ENCODE assay signal across 1 cellular context in the genomic region with DNA sequence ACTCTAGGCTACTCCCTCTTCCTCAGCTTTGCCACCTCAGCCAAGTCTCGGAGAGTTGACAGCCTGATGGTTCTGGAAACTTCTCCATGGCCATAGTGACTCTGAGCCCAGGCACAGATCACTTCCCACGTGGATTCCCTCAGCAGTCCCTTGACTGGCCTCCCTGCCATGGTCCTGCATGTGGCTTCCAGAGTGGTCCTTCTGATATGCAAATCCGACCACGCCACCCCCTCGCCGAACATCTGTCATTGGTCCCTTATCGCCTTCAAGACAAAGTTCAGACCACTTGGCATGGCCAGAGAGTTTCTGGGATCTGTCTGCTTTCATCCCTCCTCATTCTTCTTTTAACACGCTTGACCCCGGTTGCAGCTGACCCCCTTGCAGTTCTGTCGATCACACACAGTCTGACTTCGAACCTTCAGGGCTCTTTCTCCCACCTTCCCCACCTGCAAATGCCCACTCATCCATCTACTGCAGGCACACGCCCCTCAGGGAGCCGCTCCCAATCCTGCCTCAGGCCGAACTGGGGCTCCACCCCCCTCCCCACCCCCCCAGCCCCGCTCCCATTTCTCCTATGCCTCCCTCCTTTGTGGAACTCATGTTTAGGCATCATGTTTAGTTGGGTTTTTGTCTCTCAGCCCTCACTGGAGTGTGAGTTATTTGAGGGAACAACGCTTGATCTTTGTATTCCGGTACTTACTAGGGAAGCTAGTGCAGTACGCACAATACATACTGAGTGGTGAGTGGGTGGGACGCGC.
TF ChIP-seq lines count a peak whose summit lies in the region.

No MANE protein-coding gene starts in this region.

TF ChIP-seq in H1, 55 proteins besides CTCF, POLR2A, EP300 and RAD21 (continued from another document):
- TF ChIP-seq HDAC6 (IDR thresholded peaks at IDR 0.05; ENCODE audit: low read depth, low read length) (no peak), KDM1A (IDR thresholded peaks at IDR 0.05; ENCODE audit: borderline replicate concordance, low read length) (no peak), SAP30 (IDR thresholded peaks at IDR 0.05; ENCODE audit: insufficient read depth, insufficient replicate concordance, low read length) (no peak), SUZ12 (IDR thresholded peaks at IDR 0.05; ENCODE audit: low read length) (no peak), CHD1 (IDR thresholded peaks at IDR 0.05; ENCODE audit: low read depth, low read length) (no peak), SRF (IDR thresholded peaks at IDR 0.05; ENCODE audit: low read depth, low read length) (no peak), ATF3 (IDR thresholded peaks at IDR 0.05; ENCODE audit: insufficient read depth, low read depth, low read length) (no peak), RNF2 (IDR thresholded peaks at IDR 0.05; ENCODE audit: borderline replicate concordance, low read depth, low read length, missing control alignments, poor library complexity, severe bottlenecking) (no peak), BRCA1 (IDR thresholded peaks at IDR 0.05; ENCODE audit: low read depth, low read length) (no peak), SP4 (IDR thresholded peaks at IDR 0.05; ENCODE audit: low read length) (no peak), POU5F1 (IDR thresholded peaks at IDR 0.05; ENCODE audit: low read depth, low read length) (no peak)
- TF ChIP-seq, protein P1, sequence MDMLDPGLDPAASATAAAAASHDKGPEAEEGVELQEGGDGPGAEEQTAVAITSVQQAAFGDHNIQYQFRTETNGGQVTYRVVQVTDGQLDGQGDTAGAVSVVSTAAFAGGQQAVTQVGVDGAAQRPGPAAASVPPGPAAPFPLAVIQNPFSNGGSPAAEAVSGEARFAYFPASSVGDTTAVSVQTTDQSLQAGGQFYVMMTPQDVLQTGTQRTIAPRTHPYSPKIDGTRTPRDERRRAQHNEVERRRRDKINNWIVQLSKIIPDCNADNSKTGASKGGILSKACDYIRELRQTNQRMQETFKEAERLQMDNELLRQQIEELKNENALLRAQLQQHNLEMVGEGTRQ (IDR thresholded peaks at IDR 0.05; ENCODE audit: low read length), result no peak
